Comparison of ENCODE assay signal across 26 cellular contexts in the genomic region with DNA sequence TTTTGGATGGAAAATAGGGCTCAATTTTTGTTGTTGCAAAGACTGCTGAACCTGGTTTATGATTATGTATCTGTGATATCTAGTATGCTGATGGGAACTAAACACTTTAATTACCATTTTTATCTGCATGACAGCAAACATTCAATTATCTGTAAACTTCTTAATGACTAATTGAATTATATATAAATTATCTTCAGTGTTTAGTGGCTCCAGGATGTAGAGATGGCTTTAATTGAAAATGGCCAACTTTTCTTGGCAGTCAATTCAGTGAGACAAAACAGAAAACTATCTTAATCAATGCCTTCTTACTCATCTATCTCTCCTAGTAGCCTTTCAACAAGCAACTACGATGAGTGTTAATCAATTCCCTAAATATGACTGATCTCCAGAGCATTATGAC.
"Had no signal": no experiment of that assay in that cellular context is flagged by ENCODE, and none has a peak within 500 bp of the region (broad histone marks: within the 10 kb centered on the region; RNA-seq: fewer than 3 reads in every experiment).

No MANE protein-coding gene starts in this region.

- H3K27ac ChIP-seq: stomach, suprapubic skin, testis, thoracic aorta, thyroid gland, tibial artery, tibial nerve, transverse colon, upper lobe of left lung, upper lobe of right lung, uterus, vagina had no signal

- H3K36me3 ChIP-seq: stomach, suprapubic skin, thoracic aorta, thyroid gland, tibial artery, tibial nerve, transverse colon, upper lobe of left lung, upper lobe of right lung, uterus, vagina had no signal

- H3K4me3 ChIP-seq: stomach, suprapubic skin, testis, thoracic aorta, thyroid gland, tibial artery, tibial nerve, transverse colon, upper lobe of left lung, upper lobe of right lung, uterus, vagina had no signal

- H3K27me3 ChIP-seq: stomach, suprapubic skin, testis, thyroid gland, tibial artery, tibial nerve, transverse colon, upper lobe of left lung, upper lobe of right lung, uterus, vagina had no signal

- DNase-seq: stimulated activated CD4-positive, alpha-beta T cell treated with anti-CD3 and anti-CD28 coated beads, Interleukin-2, amount 100 ng/mL, for 48 hours; stimulated activated CD4-positive, alpha-beta T cell treated with anti-CD3 and anti-CD28 coated beads, Interleukin-4, amount 100 ng/mL, for 1 hour; stimulated activated CD4-positive, alpha-beta T cell treated with anti-CD3 and anti-CD28 coated beads, Interleukin-4, amount 100 ng/mL, for 24 hours; stimulated activated CD4-positive, alpha-beta T cell treated with anti-CD3 and anti-CD28 coated beads, Interleukin-4, amount 100 ng/mL, for 4 hours; stimulated activated CD8-positive, alpha-beta memory T cell treated with anti-CD3 and anti-CD28 coated beads, Interleukin-4, amount 100 ng/mL, for 48 hours; stimulated activated naive B cell treated with anti-CD40 and anti-IgM and Interleukin-4, amounts not matched to agents 10 μg/mL and 1 μg/mL and 100 μg/mL, for 72 hours; stimulated activated naive CD4-positive, alpha-beta T cell; stimulated activated naive CD4-positive, alpha-beta T cell treated with Interleukin-2 at 50 U/mL for 16 hours; stimulated activated naive CD8-positive, alpha-beta T cell treated with anti-CD3 and anti-CD28 coated beads, Interleukin-15, amount 100 ng/mL, for 72 hours; stimulated activated naive CD8-positive, alpha-beta T cell treated with anti-CD3 and anti-CD28 coated beads, Interleukin-15, Interleukin-2, amounts not matched to agents 100 U/mL and 50 U/mL, for 24 hours; stomach; substantia nigra; testis; thyroid gland; tibial artery; transverse colon; trophoblast cell; upper lobe of left lung; upper lobe of right lung; uterus had no signal

- H3K9me3 ChIP-seq: stomach, suprapubic skin, testis, thoracic aorta, thyroid gland, tibial artery, tibial nerve, transverse colon, upper lobe of left lung, upper lobe of right lung, uterus, vagina had no signal

- ATAC-seq: stimulated activated effector memory CD8-positive, alpha-beta T cell treated with anti-CD3 and anti-CD28 coated beads, Interleukin-12 subunit alpha, Interleukin-12 subunit beta, amount 100 ng/mL, for 72 hours; stimulated activated memory B cell treated with anti-CD40 and anti-IgM and Interleukin-4, amounts not matched to agents 10 μg/mL and 1 μg/mL and 100 μg/mL, for 72 hours; stimulated activated naive B cell treated with anti-CD40 and anti-IgM and Interleukin-4, amounts not matched to agents 10 μg/mL and 1 μg/mL and 100 μg/mL, for 72 hours; stimulated activated naive CD8-positive, alpha-beta T cell treated with anti-CD3 and anti-CD28 coated beads, Interleukin-15, amount 100 ng/mL, for 72 hours; stimulated activated naive CD8-positive, alpha-beta T cell treated with anti-CD3 and anti-CD28 coated beads, Interleukin-15, Interleukin-2, amounts not matched to agents 100 U/mL and 50 U/mL, for 24 hours; upper lobe of right lung had no signal

- H3K4me1 ChIP-seq: stomach, suprapubic skin, testis, thyroid gland, tibial artery, tibial nerve, transverse colon, upper lobe of left lung, upper lobe of right lung, uterus, vagina had no signal
